In the genomic region with DNA sequence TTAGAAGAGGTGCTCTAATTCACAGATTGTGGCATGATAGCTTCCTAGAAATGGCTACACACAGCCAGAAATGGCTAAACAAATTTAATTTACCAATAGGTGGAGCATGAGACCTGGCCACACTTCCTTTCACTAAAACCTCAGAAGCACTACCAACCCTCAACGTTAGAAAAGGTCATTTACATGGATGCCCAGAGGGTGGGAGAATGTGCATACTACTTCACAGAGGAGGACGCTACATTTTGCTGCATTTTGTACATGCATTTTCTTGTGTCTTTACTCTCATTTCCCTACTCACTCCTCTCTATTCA, we compare ENCODE assay signal across 1 cellular context.
TF ChIP-seq lines count a peak whose summit lies in the region.

No MANE protein-coding gene starts in this region.

TF ChIP-seq in WTC11, 78 proteins besides CTCF, POLR2A, EP300 and RAD21 (continued from another document):
- TF ChIP-seq, protein P1, sequence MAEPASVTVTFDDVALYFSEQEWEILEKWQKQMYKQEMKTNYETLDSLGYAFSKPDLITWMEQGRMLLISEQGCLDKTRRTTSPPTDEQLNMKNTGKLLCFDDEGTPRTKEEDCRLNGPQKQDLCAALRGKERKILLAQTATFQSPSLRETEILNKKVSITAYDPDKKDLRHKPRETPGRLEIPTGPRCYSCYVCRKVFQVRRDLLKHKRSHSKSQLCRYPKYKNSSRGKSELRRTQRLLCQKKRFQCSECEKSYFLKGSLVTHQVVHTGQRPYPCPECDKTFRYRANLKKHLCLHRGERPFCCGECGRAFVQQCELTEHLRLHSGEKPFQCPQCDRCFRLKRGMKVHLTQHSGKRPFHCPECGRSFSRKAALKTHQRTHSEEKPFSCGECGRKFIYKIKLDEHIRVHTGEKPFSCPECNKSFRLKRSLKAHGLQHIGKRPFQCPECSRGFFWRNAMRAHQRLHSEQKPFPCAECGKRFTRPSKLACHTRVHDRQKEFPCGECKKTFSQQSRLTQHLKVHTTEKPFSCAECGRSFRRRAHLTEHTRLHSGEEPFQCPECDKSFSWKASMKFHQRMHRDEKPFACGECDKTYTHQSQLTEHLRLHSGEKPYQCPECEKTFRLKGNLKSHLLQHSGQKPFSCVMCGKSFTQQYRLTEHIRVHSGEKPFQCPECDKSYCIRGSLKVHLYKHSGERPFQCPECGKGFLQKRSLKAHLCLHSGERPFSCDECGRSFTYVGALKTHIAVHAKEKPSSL (CRISPR knock-in tag; conservative IDR thresholded peaks at IDR 0.05) = no peak
- TF ChIP-seq, protein P2, sequence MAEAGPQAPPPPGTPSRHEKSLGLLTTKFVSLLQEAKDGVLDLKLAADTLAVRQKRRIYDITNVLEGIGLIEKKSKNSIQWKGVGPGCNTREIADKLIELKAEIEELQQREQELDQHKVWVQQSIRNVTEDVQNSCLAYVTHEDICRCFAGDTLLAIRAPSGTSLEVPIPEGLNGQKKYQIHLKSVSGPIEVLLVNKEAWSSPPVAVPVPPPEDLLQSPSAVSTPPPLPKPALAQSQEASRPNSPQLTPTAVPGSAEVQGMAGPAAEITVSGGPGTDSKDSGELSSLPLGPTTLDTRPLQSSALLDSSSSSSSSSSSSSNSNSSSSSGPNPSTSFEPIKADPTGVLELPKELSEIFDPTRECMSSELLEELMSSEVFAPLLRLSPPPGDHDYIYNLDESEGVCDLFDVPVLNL (CRISPR knock-in tag; IDR thresholded peaks at IDR 0.05; ENCODE audit: borderline replicate concordance, low read depth) = no peak
- TF ChIP-seq SOX15 (CRISPR knock-in tag; IDR thresholded peaks at IDR 0.05) (no peak), ESRRA (CRISPR knock-in tag; IDR thresholded peaks at IDR 0.05; ENCODE audit: borderline replicate concordance) (no peak), HMGA2 (CRISPR knock-in tag; IDR thresholded peaks at IDR 0.05) (no peak), IRF2 (CRISPR knock-in tag; IDR thresholded peaks at IDR 0.05; ENCODE audit: borderline replicate concordance, low read depth) (no peak), EMX1 (CRISPR knock-in tag; IDR thresholded peaks at IDR 0.05) (no peak), TEAD1 (CRISPR knock-in tag; IDR thresholded peaks at IDR 0.05) (no peak), NR3C1 (CRISPR knock-in tag; conservative IDR thresholded peaks at IDR 0.05; ENCODE audit: low read depth) (no peak), ZNF138 (CRISPR knock-in tag; conservative IDR thresholded peaks at IDR 0.05) (no peak), ZNF121 (CRISPR knock-in tag; IDR thresholded peaks at IDR 0.05) (no peak), NFYB (CRISPR knock-in tag; conservative IDR thresholded peaks at IDR 0.05; ENCODE audit: low read depth) (no peak), GRHL2 (CRISPR knock-in tag; IDR thresholded peaks at IDR 0.05; ENCODE audit: insufficient replicate concordance, severe bottlenecking) (no peak), SMAD3 (CRISPR knock-in tag; IDR thresholded peaks at IDR 0.05; ENCODE audit: borderline replicate concordance) (no peak)
- TF ChIP-seq, protein P3, sequence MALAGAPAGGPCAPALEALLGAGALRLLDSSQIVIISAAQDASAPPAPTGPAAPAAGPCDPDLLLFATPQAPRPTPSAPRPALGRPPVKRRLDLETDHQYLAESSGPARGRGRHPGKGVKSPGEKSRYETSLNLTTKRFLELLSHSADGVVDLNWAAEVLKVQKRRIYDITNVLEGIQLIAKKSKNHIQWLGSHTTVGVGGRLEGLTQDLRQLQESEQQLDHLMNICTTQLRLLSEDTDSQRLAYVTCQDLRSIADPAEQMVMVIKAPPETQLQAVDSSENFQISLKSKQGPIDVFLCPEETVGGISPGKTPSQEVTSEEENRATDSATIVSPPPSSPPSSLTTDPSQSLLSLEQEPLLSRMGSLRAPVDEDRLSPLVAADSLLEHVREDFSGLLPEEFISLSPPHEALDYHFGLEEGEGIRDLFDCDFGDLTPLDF (CRISPR knock-in tag; IDR thresholded peaks at IDR 0.05) = no peak
- TF ChIP-seq, protein P4, sequence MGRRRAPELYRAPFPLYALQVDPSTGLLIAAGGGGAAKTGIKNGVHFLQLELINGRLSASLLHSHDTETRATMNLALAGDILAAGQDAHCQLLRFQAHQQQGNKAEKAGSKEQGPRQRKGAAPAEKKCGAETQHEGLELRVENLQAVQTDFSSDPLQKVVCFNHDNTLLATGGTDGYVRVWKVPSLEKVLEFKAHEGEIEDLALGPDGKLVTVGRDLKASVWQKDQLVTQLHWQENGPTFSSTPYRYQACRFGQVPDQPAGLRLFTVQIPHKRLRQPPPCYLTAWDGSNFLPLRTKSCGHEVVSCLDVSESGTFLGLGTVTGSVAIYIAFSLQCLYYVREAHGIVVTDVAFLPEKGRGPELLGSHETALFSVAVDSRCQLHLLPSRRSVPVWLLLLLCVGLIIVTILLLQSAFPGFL (CRISPR knock-in tag; IDR thresholded peaks at IDR 0.05; ENCODE audit: borderline replicate concordance) = no peak
- TF ChIP-seq, protein P5, sequence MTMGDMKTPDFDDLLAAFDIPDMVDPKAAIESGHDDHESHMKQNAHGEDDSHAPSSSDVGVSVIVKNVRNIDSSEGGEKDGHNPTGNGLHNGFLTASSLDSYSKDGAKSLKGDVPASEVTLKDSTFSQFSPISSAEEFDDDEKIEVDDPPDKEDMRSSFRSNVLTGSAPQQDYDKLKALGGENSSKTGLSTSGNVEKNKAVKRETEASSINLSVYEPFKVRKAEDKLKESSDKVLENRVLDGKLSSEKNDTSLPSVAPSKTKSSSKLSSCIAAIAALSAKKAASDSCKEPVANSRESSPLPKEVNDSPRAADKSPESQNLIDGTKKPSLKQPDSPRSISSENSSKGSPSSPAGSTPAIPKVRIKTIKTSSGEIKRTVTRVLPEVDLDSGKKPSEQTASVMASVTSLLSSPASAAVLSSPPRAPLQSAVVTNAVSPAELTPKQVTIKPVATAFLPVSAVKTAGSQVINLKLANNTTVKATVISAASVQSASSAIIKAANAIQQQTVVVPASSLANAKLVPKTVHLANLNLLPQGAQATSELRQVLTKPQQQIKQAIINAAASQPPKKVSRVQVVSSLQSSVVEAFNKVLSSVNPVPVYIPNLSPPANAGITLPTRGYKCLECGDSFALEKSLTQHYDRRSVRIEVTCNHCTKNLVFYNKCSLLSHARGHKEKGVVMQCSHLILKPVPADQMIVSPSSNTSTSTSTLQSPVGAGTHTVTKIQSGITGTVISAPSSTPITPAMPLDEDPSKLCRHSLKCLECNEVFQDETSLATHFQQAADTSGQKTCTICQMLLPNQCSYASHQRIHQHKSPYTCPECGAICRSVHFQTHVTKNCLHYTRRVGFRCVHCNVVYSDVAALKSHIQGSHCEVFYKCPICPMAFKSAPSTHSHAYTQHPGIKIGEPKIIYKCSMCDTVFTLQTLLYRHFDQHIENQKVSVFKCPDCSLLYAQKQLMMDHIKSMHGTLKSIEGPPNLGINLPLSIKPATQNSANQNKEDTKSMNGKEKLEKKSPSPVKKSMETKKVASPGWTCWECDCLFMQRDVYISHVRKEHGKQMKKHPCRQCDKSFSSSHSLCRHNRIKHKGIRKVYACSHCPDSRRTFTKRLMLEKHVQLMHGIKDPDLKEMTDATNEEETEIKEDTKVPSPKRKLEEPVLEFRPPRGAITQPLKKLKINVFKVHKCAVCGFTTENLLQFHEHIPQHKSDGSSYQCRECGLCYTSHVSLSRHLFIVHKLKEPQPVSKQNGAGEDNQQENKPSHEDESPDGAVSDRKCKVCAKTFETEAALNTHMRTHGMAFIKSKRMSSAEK (CRISPR knock-in tag; IDR thresholded peaks at IDR 0.05; ENCODE audit: borderline replicate concordance) = no peak
